Comparison of ENCODE assay signal across 1 cellular context in genomic region chr19:57632987-57633831, GRCh38.
A peak's percentile ranks its signal among the peaks of the same experiment; 100 is the strongest.
TF ChIP-seq lines count a peak whose summit lies in the region.

ZNF211 (plus strand) TSS chr19:57633168; CDS start chr19:57633347, 179 bp downstream.

TF ChIP-seq in HepG2, 621 proteins besides CTCF, POLR2A, EP300 and RAD21 (continued from another document and continues in another):
- TF ChIP-seq TBX3 (IDR thresholded peaks at IDR 0.05; ENCODE audit: borderline replicate concordance) (no peak), SPEN (CRISPR knock-in tag; IDR thresholded peaks at IDR 0.05; ENCODE audit: low read depth) (peak; percentile 82), HNF4G (IDR thresholded peaks at IDR 0.05; ENCODE audit: borderline replicate concordance, low read depth, low read length) (no peak), HNF4G (CRISPR knock-in tag; IDR thresholded peaks at IDR 0.05; ENCODE audit: borderline replicate concordance, low read depth) (no peak), GTF2F1 (IDR thresholded peaks at IDR 0.05; ENCODE audit: low read length) (no peak), TMF1 (CRISPR knock-in tag; IDR thresholded peaks at IDR 0.05; ENCODE audit: low read depth) (no peak), RCOR2 (CRISPR knock-in tag; IDR thresholded peaks at IDR 0.05) (no peak), ZNF878 (CRISPR knock-in tag; IDR thresholded peaks at IDR 0.05) (no peak), ZNF230 (CRISPR knock-in tag; IDR thresholded peaks at IDR 0.05) (no peak), ZNF710 (CRISPR knock-in tag; IDR thresholded peaks at IDR 0.05; ENCODE audit: borderline replicate concordance) (0 out of 2 replicates have a peak, but pooled peaks have one; percentile 28), TFDP2 (CRISPR knock-in tag; IDR thresholded peaks at IDR 0.05) (peak; percentile 62; the same call in 1 of the 2 replicates), ZSCAN30 (CRISPR knock-in tag; IDR thresholded peaks at IDR 0.05) (no peak), SKIL (CRISPR knock-in tag; IDR thresholded peaks at IDR 0.05; ENCODE audit: borderline replicate concordance) (no peak), SMAD9 (CRISPR knock-in tag; IDR thresholded peaks at IDR 0.05) (no peak), NRL (CRISPR knock-in tag; IDR thresholded peaks at IDR 0.05; ENCODE audit: borderline replicate concordance) (no peak; the same call in 1 of the 2 replicates), AGO1 (IDR thresholded peaks at IDR 0.05; ENCODE audit: low read depth, low read length, poor library complexity, severe bottlenecking) (peak; percentile 56), NONO (IDR thresholded peaks at IDR 0.05) (no peak), NONO (CRISPR knock-in tag; conservative IDR thresholded peaks at IDR 0.05) (no peak), SOX5 (CRISPR knock-in tag; IDR thresholded peaks at IDR 0.05; ENCODE audit: borderline replicate concordance) (peak; percentile 23; the same call in 1 of the 2 replicates), SRSF4 (IDR thresholded peaks at IDR 0.05; ENCODE audit: low read depth, low read length, poor library complexity, severe bottlenecking) (no peak), SMARCE1 (IDR thresholded peaks at IDR 0.05; ENCODE audit: borderline replicate concordance) (no peak), ZNF136 (CRISPR knock-in tag; IDR thresholded peaks at IDR 0.05; ENCODE audit: low read depth) (no peak), ZKSCAN1 (IDR thresholded peaks at IDR 0.05; ENCODE audit: low read length) (no peak), ZBTB33 (CRISPR knock-in tag; IDR thresholded peaks at IDR 0.05) (no peak), KLF9 (CRISPR knock-in tag; IDR thresholded peaks at IDR 0.05; ENCODE audit: low read depth) (0 out of 2 replicates have a peak, but pooled peaks have one; percentile 36), ZNF678 (CRISPR knock-in tag; IDR thresholded peaks at IDR 0.05) (no peak), CBX5 (CRISPR knock-in tag; IDR thresholded peaks at IDR 0.05; ENCODE audit: borderline replicate concordance) (no peak), ZNF546 (CRISPR knock-in tag; conservative IDR thresholded peaks at IDR 0.05) (no peak), U2AF1 (optimal IDR thresholded peaks at IDR 0.05; ENCODE audit: low read depth, low read length) (no peak), REXO4 (CRISPR knock-in tag; IDR thresholded peaks at IDR 0.05; ENCODE audit: borderline replicate concordance) (no peak), TRIM24 (CRISPR knock-in tag; IDR thresholded peaks at IDR 0.05) (no peak), ZNF549 (CRISPR knock-in tag; IDR thresholded peaks at IDR 0.05) (no peak), ZMYM4 (CRISPR knock-in tag; IDR thresholded peaks at IDR 0.05) (no peak), ZFYVE20 (CRISPR knock-in tag; IDR thresholded peaks at IDR 0.05; ENCODE audit: borderline replicate concordance, low read depth) (no peak), MAFG (CRISPR knock-in tag; IDR thresholded peaks at IDR 0.05) (no peak), ZNF720 (CRISPR knock-in tag; IDR thresholded peaks at IDR 0.05) (no peak), KDM4B (CRISPR knock-in tag; IDR thresholded peaks at IDR 0.05) (no peak), ZNF484 (CRISPR knock-in tag; IDR thresholded peaks at IDR 0.05; ENCODE audit: borderline replicate concordance, low read depth) (no peak), ATF5 (CRISPR knock-in tag; IDR thresholded peaks at IDR 0.05; ENCODE audit: low read depth) (no peak), NFKBIZ (CRISPR knock-in tag; IDR thresholded peaks at IDR 0.05) (no peak), ZNF556 (CRISPR knock-in tag; IDR thresholded peaks at IDR 0.05; ENCODE audit: borderline replicate concordance) (peak; percentile 57; the same call in 1 of the 2 replicates), ZNF432 (CRISPR knock-in tag; IDR thresholded peaks at IDR 0.05; ENCODE audit: borderline replicate concordance) (no peak), MED13 (CRISPR knock-in tag; IDR thresholded peaks at IDR 0.05) (no peak), ZNF790 (CRISPR knock-in tag; IDR thresholded peaks at IDR 0.05; ENCODE audit: borderline replicate concordance) (no peak), HNRNPL (IDR thresholded peaks at IDR 0.05; ENCODE audit: low read depth, low read length) (no peak), BRCA1 (CRISPR knock-in tag; IDR thresholded peaks at IDR 0.05) (no peak), MZF1 (CRISPR knock-in tag; IDR thresholded peaks at IDR 0.05; ENCODE audit: borderline replicate concordance) (no peak), SALL2 (CRISPR knock-in tag; IDR thresholded peaks at IDR 0.05) (no peak), ZNF839 (CRISPR knock-in tag; IDR thresholded peaks at IDR 0.05; ENCODE audit: borderline replicate concordance) (no peak), RFX3 (CRISPR knock-in tag; IDR thresholded peaks at IDR 0.05) (no peak), AFF4 (CRISPR knock-in tag; IDR thresholded peaks at IDR 0.05) (no peak), GRHL1 (CRISPR knock-in tag; conservative IDR thresholded peaks at IDR 0.05) (no peak), CAMTA2 (CRISPR knock-in tag; IDR thresholded peaks at IDR 0.05; ENCODE audit: borderline replicate concordance) (no peak), ZNF563 (CRISPR knock-in tag; IDR thresholded peaks at IDR 0.05) (no peak), ZC3H13 (CRISPR knock-in tag; IDR thresholded peaks at IDR 0.05) (no peak), FLYWCH1 (CRISPR knock-in tag; IDR thresholded peaks at IDR 0.05) (no peak), ZNF704 (CRISPR knock-in tag; IDR thresholded peaks at IDR 0.05; ENCODE audit: borderline replicate concordance) (no peak), ZNF589 (CRISPR knock-in tag; conservative IDR thresholded peaks at IDR 0.05) (no peak), ZNF18 (CRISPR knock-in tag; IDR thresholded peaks at IDR 0.05; ENCODE audit: insufficient replicate concordance) (no peak), ZNF256 (CRISPR knock-in tag; conservative IDR thresholded peaks at IDR 0.05) (no peak)
